Comparison of ENCODE assay signal across 1 cellular context in genomic region chr6:31963921-31964320, GRCh38.
TF ChIP-seq lines count a peak whose summit lies in the region.

No MANE protein-coding gene starts in this region.

TF ChIP-seq in HEK293T, 16 proteins besides CTCF, POLR2A, EP300 and RAD21:
- no peak for TF ChIP-seq TARDBP (IDR thresholded peaks at IDR 0.05)
- TF ChIP-seq BHLHE40 (IDR thresholded peaks at IDR 0.05; ENCODE audit: borderline replicate concordance) = no peak
- no peak for TF ChIP-seq ZNF384 (IDR thresholded peaks at IDR 0.05)
- TF ChIP-seq PKNOX1 (IDR thresholded peaks at IDR 0.05) = no peak
- TF ChIP-seq LEF1 (IDR thresholded peaks at IDR 0.05; ENCODE audit: borderline replicate concordance) = no peak
- TF ChIP-seq FOXM1 (IDR thresholded peaks at IDR 0.05; ENCODE audit: borderline replicate concordance) = no peak
- no peak for TF ChIP-seq SP1 (IDR thresholded peaks at IDR 0.05)
- no peak for TF ChIP-seq HDGF (IDR thresholded peaks at IDR 0.05; ENCODE audit: borderline replicate concordance)
- TF ChIP-seq L3MBTL2 (conservative IDR thresholded peaks at IDR 0.05) = no peak
- TF ChIP-seq SUZ12 (IDR thresholded peaks at IDR 0.05) = no peak
- no peak for TF ChIP-seq NFRKB (IDR thresholded peaks at IDR 0.05)
- no peak for TF ChIP-seq FOXA1 (IDR thresholded peaks at IDR 0.05)
- TF ChIP-seq FOXK2 (IDR thresholded peaks at IDR 0.05) = no peak
- no peak for TF ChIP-seq ELF4 (IDR thresholded peaks at IDR 0.05)
- TF ChIP-seq ARNT (IDR thresholded peaks at IDR 0.05) = no peak
- no peak for TF ChIP-seq CTBP1 (IDR thresholded peaks at IDR 0.05; ENCODE audit: borderline replicate concordance)
TF ChIP-seq in HEK293T: peak in this region for 0.
